ENCODE assay signal across 10 cellular contexts in genomic region chr6:163837681-163838431, GRCh38.
DNase-seq lines count a peak whose midpoint lies in the region; ATAC-seq and TF ChIP-seq lines count a peak whose summit lies in the region.
"Had no signal": no experiment of that assay in that cellular context is flagged by ENCODE, and none has a peak within 500 bp of the region (broad histone marks: within the 10 kb centered on the region; RNA-seq: fewer than 3 reads in every experiment).

No MANE protein-coding gene starts in this region.

- H3K27me3 Mint-ChIP-seq in glutamatergic neuron (ENCODE audit: unreplicated experiment) (peaks cover 2% of the 10 kb centered on the region), neural crest cell (ENCODE audit: low read depth) (no peaks in the 10 kb centered on the region)

- H3K36me3 Mint-ChIP-seq in glutamatergic neuron (ENCODE audit: unreplicated experiment) (peaks cover 12% of the 10 kb centered on the region), neural crest cell (ENCODE audit: low read depth) (peaks cover 9% of the 10 kb centered on the region)

- H3K4me1 Mint-ChIP-seq in glutamatergic neuron (ENCODE audit: low read depth, unreplicated experiment) (peaks cover 17% of the 10 kb centered on the region), neural crest cell (peaks cover 40% of the 10 kb centered on the region)

- DNase-seq in SK-MEL-5 (ENCODE audit: low read depth, low spot score) (peak; percentile 4), glutamatergic neuron (peak; percentile 25), neural crest cell (ENCODE audit: low read depth, low spot score) (peak; percentile 5), uterus (peak in 1 of 2 donors; percentile 19), T-helper 1 cell (no peak), amniotic stem cell (lab: John Stamatoyannopoulos, UW) (no peak)
- DNase-seq: effector memory CD8-positive, alpha-beta T cell; RPMI8226; stimulated activated CD4-positive, alpha-beta T cell treated with anti-CD3 and anti-CD28 coated beads, Interleukin-15, amount 100 ng/mL, for 24 hours had no signal

- peak overlapping the region; percentile 20 to 21 for H3K4me3 ChIP-seq in uterus

- H3K9me3 ChIP-seq in uterus: no peaks in the 10 kb centered on the region

- no peaks in the 10 kb centered on the region for H3K36me3 ChIP-seq in uterus

- H3K4me3 Mint-ChIP-seq in glutamatergic neuron (ENCODE audit: unreplicated experiment): no peak overlapping the region
- H3K4me3 Mint-ChIP-seq in neural crest cell: peak overlapping the region; percentile 29
- H3K4me3 Mint-ChIP-seq: effector memory CD8-positive, alpha-beta T cell had no signal

- H3K9me3 Mint-ChIP-seq in glutamatergic neuron (ENCODE audit: unreplicated experiment) (peaks cover 5% of the 10 kb centered on the region), neural crest cell (peaks cover 12% of the 10 kb centered on the region)

- H3K4me1 ChIP-seq in uterus: no peaks in the 10 kb centered on the region

- TF ChIP-seq CTCF in glutamatergic neuron (IDR thresholded peaks at IDR 0.05; ENCODE audit: partially characterized antibody, unreplicated experiment): no peak
- TF ChIP-seq CTCF in neural crest cell (conservative IDR thresholded peaks at IDR 0.05): no peak
- TF ChIP-seq CTCF in uterus (IDR thresholded peaks at IDR 0.05): no peak

- ATAC-seq in HG03025 (IDR thresholded peaks at IDR 0.05; ENCODE audit: low FRiP score, unreplicated experiment): no peak
- ATAC-seq: effector memory CD8-positive, alpha-beta T cell had no signal

- peak overlapping the region; percentile 13 for H3K27ac Mint-ChIP-seq in glutamatergic neuron (ENCODE audit: unreplicated experiment)
- H3K27ac Mint-ChIP-seq in neural crest cell (ENCODE audit: unreplicated experiment): peak overlapping the region; percentile 96
- H3K27ac Mint-ChIP-seq: effector memory CD8-positive, alpha-beta T cell had no signal

- peak overlapping the region; percentile 45 to 66 for H3K27ac ChIP-seq in uterus

- in situ Hi-C loops in SK-MEL-5 (cut with HindIII; ENCODE audit: low pct_unique_long_range_greater_than_20kb, low sequenced_read_pairs): no loop called here

- no peak for TF ChIP-seq POLR2A in uterus (IDR thresholded peaks at IDR 0.05)

- intact Hi-C loops in uterus (cut with DNase I; ENCODE audit: low total_unique reads): no loop called here

- H3K27me3 ChIP-seq in uterus: no peaks in the 10 kb centered on the region

Comparison
In these comparisons a context has a peak if more than half of its experiments do, and no peak if none do; other contexts are left out.
1. DNase-seq: peak in SK-MEL-5 (single experiment), glutamatergic neuron (single experiment) and neural crest cell (single experiment); none in T-helper 1 cell (0 of 5) and amniotic stem cell (single experiment).